ENCODE assay signal across 9 cellular contexts in genomic region chr4:15906024-15906443, GRCh38. TPM values are rescaled to one million over a fixed set of nuclear protein-coding genes. Genes with fewer than 3 reads are reported as not detected.
A peak's percentile ranks its signal among the peaks of the same experiment; 100 is the strongest.
DNase-seq lines count a peak whose midpoint lies in the region; ATAC-seq and TF ChIP-seq lines count a peak whose summit lies in the region.
"Had no signal": no experiment of that assay in that cellular context is flagged by ENCODE, and none has a peak within 500 bp of the region (broad histone marks: within the 10 kb centered on the region; RNA-seq: fewer than 3 reads in every experiment).

No MANE protein-coding gene starts in this region.

- peaks cover 28% of the 10 kb centered on the region for H3K27me3 Mint-ChIP-seq in activated T-cell treated with anti-CD3 and anti-CD28 coated beads, Interleukin-2, amount 50 U/mL, for 4 hours (ENCODE audit: low read depth)
- H3K27me3 Mint-ChIP-seq in type B pancreatic cell, result peaks cover 11% of the 10 kb centered on the region

- H3K36me3 Mint-ChIP-seq in activated T-cell treated with anti-CD3 and anti-CD28 coated beads, Interleukin-2, amount 50 U/mL, for 4 hours (ENCODE audit: insufficient read depth), result no peaks in the 10 kb centered on the region
- no peaks in the 10 kb centered on the region for H3K36me3 Mint-ChIP-seq in type B pancreatic cell
- H3K36me3 Mint-ChIP-seq: CD4-positive, CD25-positive, alpha-beta regulatory T cell had no signal

- no peaks in the 10 kb centered on the region for H3K4me1 Mint-ChIP-seq in activated T-cell treated with anti-CD3 and anti-CD28 coated beads, Interleukin-2, amount 50 U/mL, for 4 hours (ENCODE audit: low read depth)
- no peaks in the 10 kb centered on the region for H3K4me1 Mint-ChIP-seq in type B pancreatic cell (ENCODE audit: unreplicated experiment)
- H3K4me1 Mint-ChIP-seq: CD4-positive, CD25-positive, alpha-beta regulatory T cell had no signal

- no peak for TF ChIP-seq CTCF in type B pancreatic cell (conservative IDR thresholded peaks at IDR 0.05)

- no peaks in the 10 kb centered on the region for H3K9me3 Mint-ChIP-seq in activated T-cell treated with anti-CD3 and anti-CD28 coated beads, Interleukin-2, amount 50 U/mL, for 4 hours
- H3K9me3 Mint-ChIP-seq in type B pancreatic cell, result peaks cover 14% of the 10 kb centered on the region

- H3K27ac Mint-ChIP-seq in type B pancreatic cell, result peak overlapping the region; percentile 85
- H3K27ac Mint-ChIP-seq: CD4-positive, CD25-positive, alpha-beta regulatory T cell had no signal

- ATAC-seq in activated T-cell treated with anti-CD3 and anti-CD28 coated beads, Interleukin-2, amount 50 U/mL, for 4 hours, result peak; percentile 34 to 58
- ATAC-seq in GM19328 (IDR thresholded peaks at IDR 0.05; ENCODE audit: unreplicated experiment), result no peak
- ATAC-seq in HG02763 (IDR thresholded peaks at IDR 0.05; ENCODE audit: unreplicated experiment), result no peak

- H3K4me3 Mint-ChIP-seq in activated T-cell treated with anti-CD3 and anti-CD28 coated beads, Interleukin-2, amount 50 U/mL, for 4 hours, result no peak overlapping the region
- peak overlapping the region; percentile 52 for H3K4me3 Mint-ChIP-seq in type B pancreatic cell
- H3K4me3 Mint-ChIP-seq: CD4-positive, CD25-positive, alpha-beta regulatory T cell had no signal

- peak; percentile 12 for DNase-seq in activated T-cell treated with anti-CD3 and anti-CD28 coated beads for 48 hours (ENCODE audit: low read depth)
- DNase-seq in activated T-cell treated with anti-CD3 and anti-CD28 coated beads, Interleukin-2, amount 50 U/mL, for 1 hour, result no peak
- no peak for DNase-seq in activated T-cell treated with anti-CD3 and anti-CD28 coated beads, Interleukin-2, amount 50 U/mL, for 4 hours
- DNase-seq in kidney glomerular epithelial cell (lab: John Stamatoyannopoulos, UW), result peak; percentile 11
- DNase-seq in type B pancreatic cell (ENCODE audit: extremely low spot score, unreplicated experiment), result peak; percentile 70
- no peak for DNase-seq in OCI-M2 (lab: John Stamatoyannopoulos, UW; ENCODE audit: unreplicated experiment)
- DNase-seq: CD4-positive, CD25-positive, alpha-beta regulatory T cell had no signal

RNA-seq across cellular contexts. Expression of gene FGFBP1, which starts 32.5 kb away (rescaled TPM):
- total RNA-seq in activated T-cell treated with anti-CD3 and anti-CD28 coated beads, Interleukin-2, amount 50 U/mL, for 4 hours, result not detected
- total RNA-seq in type B pancreatic cell (ENCODE audit: low replicate concordance), result 21.7 and 22.1 TPM in 2 replicates
- total RNA-seq: CD4-positive, CD25-positive, alpha-beta regulatory T cell had no signal

RNA-seq across cellular contexts. Expression of gene FGFBP2, which starts 56.9 kb away (rescaled TPM):
- 1 to 10 TPM; 2.0 to 3.9 (median 3.4) TPM for total RNA-seq in activated T-cell treated with anti-CD3 and anti-CD28 coated beads, Interleukin-2, amount 50 U/mL, for 4 hours
- not detected in 2 replicates for total RNA-seq in type B pancreatic cell (ENCODE audit: low replicate concordance)

Comparison
In these comparisons a context has a peak if more than half of its experiments do, and no peak if none do; other contexts are left out.
1. DNase-seq: peak in activated T-cell treated with anti-CD3 and anti-CD28 coated beads for 48 hours (single experiment), kidney glomerular epithelial cell (single experiment) and type B pancreatic cell (single experiment); none in activated T-cell treated with anti-CD3 and anti-CD28 coated beads, Interleukin-2, amount 50 U/mL, for 1 hour (single experiment), activated T-cell treated with anti-CD3 and anti-CD28 coated beads, Interleukin-2, amount 50 U/mL, for 4 hours (single experiment) and OCI-M2 (single experiment).
2. ATAC-seq: peak in activated T-cell treated with anti-CD3 and anti-CD28 coated beads, Interleukin-2, amount 50 U/mL, for 4 hours (2 of 2); none in GM19328 (single experiment) and HG02763 (single experiment).
3. RNA of gene FGFBP1, which starts 32.5 kb away (total RNA-seq): 21.7 to 22.1 TPM in type B pancreatic cell; not detected in activated T-cell treated with anti-CD3 and anti-CD28 coated beads, Interleukin-2, amount 50 U/mL, for 4 hours; every median in the first group is over 10 times any median in the second.